ENCODE assay signal across 18 cellular contexts in genomic region chr3:102174832-102175374, GRCh38.
DNase-seq lines count a peak whose midpoint lies in the region; ATAC-seq and TF ChIP-seq lines count a peak whose summit lies in the region.
"Had no signal": no experiment of that assay in that cellular context is flagged by ENCODE, and none has a peak within 500 bp of the region (broad histone marks: within the 10 kb centered on the region; RNA-seq: fewer than 3 reads in every experiment).

No MANE protein-coding gene starts in this region.

- CTCF ChIA-PET in mammary epithelial cell (lab: Charles Lee; ENCODE audit: low non-redundant PET) = no interaction called here

- H3K4me2 ChIP-seq in mammary epithelial cell (ENCODE audit: insufficient read depth, low read depth, low read length) = no peak overlapping the region

- TF ChIP-seq EP300 in upper lobe of left lung (IDR thresholded peaks at IDR 0.05) = no peak

- H2AFZ ChIP-seq in mammary epithelial cell (ENCODE audit: low read depth, low read length) = no peak overlapping the region

- H3K4me1 Mint-ChIP-seq in type B pancreatic cell (ENCODE audit: unreplicated experiment) = peaks cover 9% of the 10 kb centered on the region

- H3K9me3 Mint-ChIP-seq in type B pancreatic cell = no peaks in the 10 kb centered on the region
- H3K9me3 Mint-ChIP-seq: activated B cell treated with CpG ODN at 0.5 μM for 24 hours had no signal

- H3K4me3 ChIP-seq in breast epithelium (no peak overlapping the region), mammary epithelial cell (replicated peaks in 1 of 3; ENCODE audit: insufficient read depth in 1 of 3, low read depth in 2 of 3, low read length in 3 of 3) (no peak overlapping the region), upper lobe of left lung (no peak overlapping the region)
- H3K4me3 ChIP-seq: SJCRH30, thyroid gland had no signal

- in situ Hi-C loops in mammary epithelial cell (cut with MboI; ENCODE audit: low sequenced_read_pairs in 2 of 2) = no loop called here

- dilution Hi-C loops in mammary epithelial cell (cut with HindIII; ENCODE audit: low sequenced_read_pairs) = loop anchor here (25.0 kb wide), 1 partner anchor 313 kb away; no protein-coding TSS in a partner anchor

- ATAC-seq in SK-N-SH treated with all-trans-retinoic acid at 6 μM for 48 hours (peak; percentile 66), GM18505 (IDR thresholded peaks at IDR 0.05; ENCODE audit: unreplicated experiment) (no peak), GM21619 (IDR thresholded peaks at IDR 0.05; ENCODE audit: unreplicated experiment) (no peak), upper lobe of left lung (ENCODE audit: low FRiP score in 2 of 2) (no peak)

- no peaks in the 10 kb centered on the region for H3K36me3 ChIP-seq in breast epithelium
- H3K36me3 ChIP-seq in mammary epithelial cell (ENCODE audit: insufficient read depth, low read length) = no peaks in the 10 kb centered on the region
- H3K36me3 ChIP-seq in upper lobe of left lung = no peaks in the 10 kb centered on the region
- H3K36me3 ChIP-seq: SJCRH30, thyroid gland had no signal

- H3K4me1 ChIP-seq in breast epithelium = no peaks in the 10 kb centered on the region
- peaks cover 17% of the 10 kb centered on the region for H3K4me1 ChIP-seq in mammary epithelial cell (ENCODE audit: insufficient read depth, low read length)
- peaks cover 8 to 14% (median 10%) of the 10 kb centered on the region in 4 donors for H3K4me1 ChIP-seq in upper lobe of left lung

- H3K27ac ChIP-seq in breast epithelium (peak overlapping the region; percentile 71 to 80), mammary epithelial cell (ENCODE audit: insufficient read depth, low read depth, low read length) (no peak overlapping the region), upper lobe of left lung (no peak overlapping the region)
- H3K27ac ChIP-seq: C4-2B, HL-60, SJCRH30, thyroid gland had no signal

- H3K27me3 ChIP-seq in breast epithelium (no peaks in the 10 kb centered on the region), mammary epithelial cell (ENCODE audit: insufficient read depth, low read length) (no peaks in the 10 kb centered on the region), upper lobe of left lung (no peaks in the 10 kb centered on the region)
- H3K27me3 ChIP-seq: SJCRH30, thyroid gland had no signal

- no peak overlapping the region for H3K9ac ChIP-seq in mammary epithelial cell (ENCODE audit: insufficient read depth, low read length)

- H3K9me3 ChIP-seq in breast epithelium (no peaks in the 10 kb centered on the region), mammary epithelial cell (replicated peaks; ENCODE audit: insufficient read depth, low read length) (no peaks in the 10 kb centered on the region), upper lobe of left lung (no peaks in the 10 kb centered on the region)
- H3K9me3 ChIP-seq: thyroid gland had no signal

- no peaks in the 10 kb centered on the region for H4K20me1 ChIP-seq in mammary epithelial cell (ENCODE audit: insufficient read depth, low read length)

- DNase-seq in breast epithelium (ENCODE audit: low spot score in 2 of 2) (no peak), mammary epithelial cell (no peak), foreskin melanocyte (peak; percentile 29), type B pancreatic cell (ENCODE audit: extremely low spot score, unreplicated experiment) (no peak), upper lobe of left lung (no peak)
- DNase-seq: activated B cell treated with CpG ODN at 0.5 μM for 24 hours; activated CD8-positive, alpha-beta memory T cell treated with anti-CD3 and anti-CD28 coated beads for 24 hours; activated naive CD8-positive, alpha-beta T cell treated with anti-CD3 and anti-CD28 coated beads, Interleukin-2, amount 10 ng/mL, durations not matched to agents 7 days and 5 days; effector CD8-positive, alpha-beta T cell; NCI-H2081 treated with DMSO at 0.1 percent for 48 hours; NCI-H526 treated with DMSO at 0.1 percent for 48 hours; SJCRH30; thyroid gland had no signal

- peak overlapping the region; percentile 3 for H3K27ac Mint-ChIP-seq in type B pancreatic cell
- H3K27ac Mint-ChIP-seq: activated B cell treated with CpG ODN at 0.5 μM for 24 hours; activated naive CD8-positive, alpha-beta T cell treated with anti-CD3 and anti-CD28 coated beads, Interleukin-2, amount 10 ng/mL, durations not matched to agents 7 days and 5 days had no signal

- TF ChIP-seq CTCF in breast epithelium (IDR thresholded peaks at IDR 0.05) = peak in 2 of 3 donors; percentile 24 to 31
- no peak for TF ChIP-seq CTCF in mammary epithelial cell (conservative IDR thresholded peaks at IDR 0.05 in 1 of 2, IDR thresholded peaks at IDR 0.05 in 1 of 2; ENCODE audit: extremely low read depth in 1 of 2, insufficient read depth in 1 of 2, low read depth in 1 of 2, low read length in 2 of 2)
- TF ChIP-seq CTCF in type B pancreatic cell (conservative IDR thresholded peaks at IDR 0.05) = no peak
- no peak for TF ChIP-seq CTCF in upper lobe of left lung (IDR thresholded peaks at IDR 0.05)

- no peak overlapping the region for H3K4me3 Mint-ChIP-seq in type B pancreatic cell
- H3K4me3 Mint-ChIP-seq: activated B cell treated with CpG ODN at 0.5 μM for 24 hours; activated naive CD8-positive, alpha-beta T cell treated with anti-CD3 and anti-CD28 coated beads, Interleukin-2, amount 10 ng/mL, durations not matched to agents 7 days and 5 days had no signal

- H3K27me3 Mint-ChIP-seq in type B pancreatic cell = no peaks in the 10 kb centered on the region
- H3K27me3 Mint-ChIP-seq: activated B cell treated with CpG ODN at 0.5 μM for 24 hours had no signal

- TF ChIP-seq POLR2A in breast epithelium (IDR thresholded peaks at IDR 0.05) (no peak), GM18505 (IDR thresholded peaks at IDR 0.05; ENCODE audit: borderline replicate concordance, extremely low read depth, insufficient read depth, insufficient read length) (no peak), upper lobe of left lung (IDR thresholded peaks at IDR 0.05) (no peak)

- intact Hi-C loops in breast epithelium (cut with DNase I; ENCODE audit: low total_unique reads) (no loop called here), mammary epithelial cell (cut with micrococcal nuclease) (no loop called here)

- no peaks in the 10 kb centered on the region for H3K79me2 ChIP-seq in mammary epithelial cell (ENCODE audit: insufficient read depth, low read length)

- 0% methylated on average over 1 of the region's 1 CpG for WGBS in mammary epithelial cell (ENCODE audit: low coverage, missing lambda C conversion rate)
- WGBS in upper lobe of left lung, 2 donors = 63 to 73% methylated on average over 1 of the region's 1 CpG

- no peaks in the 10 kb centered on the region for H3K36me3 Mint-ChIP-seq in type B pancreatic cell

- BruUV-seq in mammary epithelial cell (replicated peaks; lab: Mats Ljungman, UMichigan) = no TSS peak

TF ChIP-seq in SK-N-SH treated with all-trans-retinoic acid at 6 μM for 48 hours, 23 proteins besides CTCF, POLR2A, EP300 and RAD21 (continues in another document):
- TF ChIP-seq TSHZ2 (CRISPR knock-in tag; IDR thresholded peaks at IDR 0.05) = no peak
- no peak for TF ChIP-seq PPARA (CRISPR knock-in tag; IDR thresholded peaks at IDR 0.05; ENCODE audit: borderline replicate concordance)
- TF ChIP-seq TOX (CRISPR knock-in tag; IDR thresholded peaks at IDR 0.05; ENCODE audit: borderline replicate concordance) = peak; percentile 70; the same call in 1 of the 2 replicates
- no peak for TF ChIP-seq GLIS3 (CRISPR knock-in tag; IDR thresholded peaks at IDR 0.05)
- TF ChIP-seq CREB5 (CRISPR knock-in tag; IDR thresholded peaks at IDR 0.05; ENCODE audit: low read depth) = no peak
- TF ChIP-seq CSRNP3 (CRISPR knock-in tag; IDR thresholded peaks at IDR 0.05) = no peak

Comparison
In these comparisons a context has a peak if more than half of its experiments do, and no peak if none do; other contexts are left out.
1. H3K27ac ChIP-seq: peak in breast epithelium (2 of 2); none in mammary epithelial cell (single experiment) and upper lobe of left lung (0 of 4).
2. CTCF ChIP-seq: peak in breast epithelium (2 of 3); none in mammary epithelial cell (0 of 2), type B pancreatic cell (single experiment) and upper lobe of left lung (0 of 6).